ENCODE assay signal across 10 cellular contexts in genomic region chr13:109717686-109718085, GRCh38.
"Had no signal": no experiment of that assay in that cellular context is flagged by ENCODE, and none has a peak within 500 bp of the region (broad histone marks: within the 10 kb centered on the region; RNA-seq: fewer than 3 reads in every experiment).

No MANE protein-coding gene starts in this region.

- H3K27ac ChIP-seq: HL-60, KMS-11 had no signal

- DNase-seq: IMR-90, Karpas-422, KBM-7, KG1 had no signal

- H3K4me2 ChIP-seq: KMS-11 had no signal

- H3K4me3 ChIP-seq: K562 had no signal

- FAIRE-seq: HepG2, HTR-8/SVneo, K562 had no signal

- ATAC-seq: HepG2, K562 had no signal

- H3K9ac ChIP-seq: KMS-11 had no signal

- H3K27me3 Mint-ChIP-seq: IgD-negative memory B cell had no signal

- H3K27ac Mint-ChIP-seq: IgD-negative memory B cell had no signal

- H3K4me1 Mint-ChIP-seq: IgD-negative memory B cell had no signal

- H3K36me3 Mint-ChIP-seq: IgD-negative memory B cell had no signal

- H3K4me3 Mint-ChIP-seq: IgD-negative memory B cell had no signal

- H3K9me3 Mint-ChIP-seq: IgD-negative memory B cell had no signal
